20 cellular contexts compared by ENCODE assay signal in the genomic region with DNA sequence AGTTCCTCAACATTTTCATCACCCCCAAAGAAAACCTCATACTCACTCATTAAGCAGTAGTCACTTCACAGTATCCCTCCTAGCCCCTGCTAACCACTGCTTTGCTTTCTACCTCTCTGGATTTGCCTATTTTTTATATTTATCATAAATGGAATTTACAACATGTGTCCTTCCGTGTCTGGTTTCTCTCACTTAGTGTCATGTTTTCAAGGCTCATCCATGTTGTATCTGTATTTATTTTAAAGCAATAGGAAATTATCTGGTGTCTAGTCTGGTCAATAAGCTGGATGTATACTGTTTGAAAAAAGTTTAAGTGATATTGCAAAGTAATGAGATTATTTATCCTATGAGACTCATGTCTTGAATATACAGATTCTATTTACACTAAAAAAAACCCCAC.
"Had no signal": no experiment of that assay in that cellular context is flagged by ENCODE, and none has a peak within 500 bp of the region (broad histone marks: within the 10 kb centered on the region; RNA-seq: fewer than 3 reads in every experiment).

No MANE protein-coding gene starts in this region.

- H3K4me1 ChIP-seq: colonic mucosa, upper lobe of right lung had no signal

- H3K27ac ChIP-seq: colonic mucosa, neutrophil, pancreas, sigmoid colon, upper lobe of right lung had no signal

- H3K9me3 ChIP-seq: colonic mucosa, neutrophil, pancreas, sigmoid colon, upper lobe of right lung had no signal

- FAIRE-seq: pancreas had no signal

- H3K4me3 ChIP-seq: colonic mucosa, lung, pancreas, sigmoid colon, upper lobe of right lung had no signal

- H3K27me3 ChIP-seq: colonic mucosa, neutrophil, pancreas, sigmoid colon, upper lobe of right lung had no signal

- H3K36me3 ChIP-seq: colonic mucosa, neutrophil, pancreas, sigmoid colon, upper lobe of right lung had no signal

- DNase-seq: activated B cell treated with CpG ODN at 0.5 μM for 24 hours; activated CD4-positive, alpha-beta memory T cell treated with anti-CD3 and anti-CD28 coated beads for 36 hours; activated CD4-positive, alpha-beta T cell treated with anti-CD3 and anti-CD28 coated beads for 4 hours; activated CD8-positive, alpha-beta memory T cell treated with anti-CD3 and anti-CD28 coated beads, Interleukin-2, amount 10 ng/mL, durations not matched to agents 7 days and 5 days; activated naive CD8-positive, alpha-beta T cell treated with anti-CD3 and anti-CD28 coated beads, Interleukin-2, amount 10 ng/mL, durations not matched to agents 7 days and 5 days; central memory CD4-positive, alpha-beta T cell; colonic mucosa; foreskin melanocyte; hypothalamus; islet precursor cell; left colon; pancreas; sigmoid colon; stimulated activated CD4-positive, alpha-beta T cell treated with anti-CD3 and anti-CD28 coated beads, Interleukin-12 subunit alpha, Interleukin-12 subunit beta, amount 100 ng/mL, for 4 hours; stimulated activated CD4-positive, alpha-beta T cell treated with anti-CD3 and anti-CD28 coated beads, Interleukin-1b, Interleukin-23, amount 100 ng/mL, for 48 hours; stimulated activated CD8-positive, alpha-beta memory T cell treated with anti-CD3 and anti-CD28 coated beads, Interleukin-4, amount 100 ng/mL, for 48 hours; stimulated activated naive CD4-positive, alpha-beta T cell; upper lobe of right lung had no signal
